9 cellular contexts compared by ENCODE assay signal in genomic region chr1:12617511-12617900, GRCh38. TPM values are rescaled to one million over a fixed set of nuclear protein-coding genes. Genes with fewer than 3 reads are reported as not detected.
DNase-seq lines count a peak whose midpoint lies in the region; ATAC-seq and TF ChIP-seq lines count a peak whose summit lies in the region.
"Had no signal": no experiment of that assay in that cellular context is flagged by ENCODE, and none has a peak within 500 bp of the region (broad histone marks: within the 10 kb centered on the region; RNA-seq: fewer than 3 reads in every experiment).

No MANE protein-coding gene starts in this region.

- 0 to 1% methylated on average over 13 of the region's 13 CpGs for WGBS in aorta, 2 donors

- H3K4me3 ChIP-seq in CD8-positive, alpha-beta memory T cell (ENCODE audit: low read length) = peak overlapping the region; percentile 92
- peak overlapping the region; percentile 70 to 78 for H3K4me3 ChIP-seq in cardiac fibroblast (replicated peaks in 1 of 2; ENCODE audit: low read depth in 2 of 2, low read length in 2 of 2)
- H3K4me3 ChIP-seq in mucosa of stomach (ENCODE audit: low read length) = peak overlapping the region; percentile 79
- H3K4me3 ChIP-seq in aorta (ENCODE audit: low read length in 2 of 2) = peak overlapping the region; percentile 73 to 92

- H3K9me3 ChIP-seq in CD8-positive, alpha-beta memory T cell (ENCODE audit: low read length) = no peaks in the 10 kb centered on the region
- H3K9me3 ChIP-seq in mucosa of stomach (ENCODE audit: control insufficient read depth, low read length) (no peaks in the 10 kb centered on the region), aorta (ENCODE audit: control insufficient read depth, low read length) (no peaks in the 10 kb centered on the region)

- H3K27ac ChIP-seq in CD8-positive, alpha-beta memory T cell (ENCODE audit: low read depth, low read length) = peak overlapping the region; percentile 85
- H3K27ac ChIP-seq in aorta (ENCODE audit: low read depth in 1 of 2, low read length in 2 of 2) = peak overlapping the region in 1 of 2 donors; percentile 92

- H3K4me1 ChIP-seq in CD8-positive, alpha-beta memory T cell (ENCODE audit: insufficient read depth, low read length) = peaks cover 47% of the 10 kb centered on the region
- peaks cover 50% of the 10 kb centered on the region for H3K4me1 ChIP-seq in mucosa of stomach (ENCODE audit: control insufficient read depth, insufficient read depth, low read length)
- peaks cover 0 to 9% of the 10 kb centered on the region in 2 donors for H3K4me1 ChIP-seq in aorta (ENCODE audit: control insufficient read depth in 1 of 2, insufficient read depth in 2 of 2, low read length in 2 of 2)

- TF ChIP-seq CTCF in cardiac fibroblast (IDR thresholded peaks at IDR 0.05; ENCODE audit: low read depth, low read length) = no peak

- POLR2A ChIA-PET in CD8-positive, alpha-beta memory T cell (lab: Charles Lee) = interaction anchor here (0.6 to 2.0 kb wide), 8 partner anchors 13 to 347 kb away, joined by 4 to 24 read pairs (median 5); no protein-coding TSS in a partner anchor

- peak overlapping the region; percentile 88 to 97 (median 96) for H3K27ac Mint-ChIP-seq in CD8-positive, alpha-beta memory T cell

- peaks cover 0 to 42% (median 7%) of the 10 kb centered on the region in 3 donors for H3K36me3 Mint-ChIP-seq in CD8-positive, alpha-beta memory T cell

- peak overlapping the region; percentile 92 for H3K9ac ChIP-seq in mucosa of stomach (ENCODE audit: low read length)

- H3K4me1 Mint-ChIP-seq in CD8-positive, alpha-beta memory T cell = peaks cover 58 to 67% (median 65%) of the 10 kb centered on the region in 3 donors

- CTCF ChIA-PET in CD8-positive, alpha-beta memory T cell (lab: Charles Lee) = interaction anchor here (0.7 to 7.9 kb wide), 14 partner anchors 12 to 303 kb away, joined by 3 to 124 read pairs (median 4); no protein-coding TSS in a partner anchor

- H3K27me3 Mint-ChIP-seq in CD8-positive, alpha-beta memory T cell = peaks cover 0 to 10% of the 10 kb centered on the region in 2 donors

- H3K9me3 Mint-ChIP-seq in CD8-positive, alpha-beta memory T cell = peaks cover 0 to 2% (median 0%) of the 10 kb centered on the region in 5 donors

- H3K4me3 Mint-ChIP-seq in CD8-positive, alpha-beta memory T cell = peak overlapping the region; percentile 98 to 99 (median 98)

- H3K27me3 ChIP-seq in CD8-positive, alpha-beta memory T cell (ENCODE audit: insufficient read depth, low read length, poor library complexity, severe bottlenecking) = no peaks in the 10 kb centered on the region
- no peaks in the 10 kb centered on the region for H3K27me3 ChIP-seq in mucosa of stomach (ENCODE audit: control insufficient read depth, insufficient read depth, low read length)
- H3K27me3 ChIP-seq in aorta (ENCODE audit: control insufficient read depth in 1 of 2, insufficient read depth in 2 of 2, low read length in 1 of 2) = no peaks in the 10 kb centered on the region

- DNase-seq in CD8-positive, alpha-beta memory T cell = peak; percentile 35 to 67 (median 64)
- DNase-seq in RPMI8226 (peak; percentile 77), cardiac fibroblast (ENCODE audit: low read depth in 2 of 2) (no peak), aorta (peak in 1 of 2 donors; percentile 45), RKO (ENCODE audit: low spot score) (no peak), NCI-H526 treated with DMSO at 0.1 percent for 48 hours (lab: John Stamatoyannopoulos, UW) (no peak)

- peaks cover 4% of the 10 kb centered on the region for H3K36me3 ChIP-seq in CD8-positive, alpha-beta memory T cell (ENCODE audit: insufficient read depth, low read length)
- H3K36me3 ChIP-seq in mucosa of stomach (ENCODE audit: control insufficient read depth, insufficient read depth, low read length) = no peaks in the 10 kb centered on the region
- H3K36me3 ChIP-seq in aorta (ENCODE audit: control insufficient read depth in 1 of 2, insufficient read depth in 2 of 2, low read length in 1 of 2) = no peaks in the 10 kb centered on the region

- ATAC-seq in aorta (ENCODE audit: low FRiP score) (no peak), HG03175 (IDR thresholded peaks at IDR 0.05; ENCODE audit: unreplicated experiment) (no peak)

- intact Hi-C loops in aorta (cut with DNase I) = loop anchor here (2.0 to 10.0 kb wide), 7 partner anchors 21 to 210 kb away; no protein-coding TSS in a partner anchor

RNA-seq across cellular contexts. Expression of gene DHRS3, which starts 0.5 kb away (rescaled TPM):
- 100 to 1,000 TPM; 117 to 123 TPM for total RNA-seq in CD8-positive, alpha-beta memory T cell
- 31.9 TPM for polyA plus RNA-seq in CD8-positive, alpha-beta memory T cell
- 100 to 1,000 TPM; 117 to 325 TPM for total RNA-seq in aorta
- polyA plus RNA-seq in aorta = 10 to 100 TPM; 27.5 to 57.7 TPM

RNA-seq across cellular contexts. Expression of gene AADACL4, which starts 26.4 kb away (rescaled TPM):
- not detected for total RNA-seq in CD8-positive, alpha-beta memory T cell
- not detected for polyA plus RNA-seq in CD8-positive, alpha-beta memory T cell
- not detected for total RNA-seq in aorta
- polyA plus RNA-seq in aorta = not detected
- total RNA-seq: pulmonary artery endothelial cell had no signal

Comparison
In these comparisons a context has a peak if more than half of its experiments do, and no peak if none do; other contexts are left out.
1. DNase-seq: peak in CD8-positive, alpha-beta memory T cell (5 of 5) and RPMI8226 (single experiment); none in cardiac fibroblast (0 of 2), RKO (single experiment) and NCI-H526 treated with DMSO at 0.1 percent for 48 hours (single experiment).
2. Peak in every context shown above with its lines, with median percentiles within 50 percentile points of each other: H3K4me3 ChIP-seq.